ENCODE assay signal across 34 cellular contexts in the genomic region with DNA sequence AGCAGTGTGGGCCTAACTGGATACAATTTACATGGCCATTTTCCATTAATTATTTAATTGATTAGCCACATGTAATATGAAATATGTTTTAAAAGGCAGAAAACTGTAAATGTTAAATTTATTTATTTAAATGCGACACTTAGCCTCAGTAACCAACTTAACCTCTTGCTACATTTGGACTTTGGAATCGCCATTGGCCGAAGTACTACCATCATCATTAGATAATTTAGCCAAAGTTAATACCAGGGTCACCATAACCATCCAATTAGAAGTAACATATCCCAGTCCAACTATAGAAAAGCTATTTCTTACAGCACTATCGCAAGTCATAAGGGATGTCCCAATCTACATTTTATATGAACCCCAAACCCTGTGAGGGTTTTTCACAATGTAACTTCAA.
"Had no signal": no experiment of that assay in that cellular context is flagged by ENCODE, and none has a peak within 500 bp of the region (broad histone marks: within the 10 kb centered on the region; RNA-seq: fewer than 3 reads in every experiment).

No MANE protein-coding gene starts in this region.

- H3K9ac ChIP-seq: KMS-11 had no signal

- H3K4me3 ChIP-seq: MG63 had no signal

- DNase-seq: Karpas-422, Kasumi-1, MG63, MM.1S, MV-4-11, NCI-H1048, NCI-H1092, NCI-H1092 treated with DMSO at 0.1 percent for 48 hours, NCI-H1105, NCI-H1105 treated with DMSO at 0.1 percent for 48 hours, NCI-H1417, NCI-H1417 treated with DMSO at 0.1 percent for 48 hours, NCI-H1436, NCI-H1436 treated with DMSO at 0.1 percent for 48 hours, NCI-H146, NCI-H1694, NCI-H1694 treated with DMSO at 0.1 percent for 48 hours, NCI-H187, NCI-H187 treated with DMSO at 0.1 percent for 48 hours, NCI-H2029, NCI-H2029 treated with DMSO at 0.1 percent for 48 hours, NCI-H2081, NCI-H2081 treated with DMSO at 0.1 percent for 48 hours, NCI-H2107, NCI-H2171, NCI-H2171 treated with DMSO at 0.1 percent for 48 hours, NCI-H2227 treated with DMSO at 0.1 percent for 48 hours, NCI-H226, NCI-H345, NCI-H446, NCI-H446 treated with DMSO at 0.1 percent for 48 hours, NCI-H510A, NCI-H510A treated with DMSO at 0.1 percent for 48 hours had no signal

- H3K36me3 ChIP-seq: MG63 had no signal

- H3K9me3 ChIP-seq: MG63 had no signal

- H3K27ac ChIP-seq: KMS-11 had no signal

- H3K27me3 ChIP-seq: MG63 had no signal

- H3K4me2 ChIP-seq: KMS-11 had no signal
